Comparison of ENCODE assay signal across 8 cellular contexts in genomic region chr11:15770798-15771414, GRCh38.
DNase-seq lines count a peak whose midpoint lies in the region; ATAC-seq and TF ChIP-seq lines count a peak whose summit lies in the region.

No MANE protein-coding gene starts in this region.

- TF ChIP-seq CTCF in C4-2B (conservative IDR thresholded peaks at IDR 0.05) (peak; percentile 70), coronary artery (IDR thresholded peaks at IDR 0.05) (peak; percentile 22), mesothelial cell of epicardium (IDR thresholded peaks at IDR 0.05; ENCODE audit: unreplicated experiment) (peak; percentile 33)

- H3K27ac ChIP-seq in C4-2B (no peak overlapping the region), coronary artery (no peak overlapping the region)

- H3K4me1 Mint-ChIP-seq in mesothelial cell of epicardium, result peaks cover 66% of the 10 kb centered on the region

- peaks cover 12% of the 10 kb centered on the region for H3K9me3 Mint-ChIP-seq in mesothelial cell of epicardium

- H3K4me3 Mint-ChIP-seq in mesothelial cell of epicardium, result no peak overlapping the region

- H3K36me3 Mint-ChIP-seq in mesothelial cell of epicardium, result peaks cover 4% of the 10 kb centered on the region

- no peaks in the 10 kb centered on the region for H3K27me3 Mint-ChIP-seq in mesothelial cell of epicardium (ENCODE audit: low read depth)

- H3K27ac Mint-ChIP-seq in mesothelial cell of epicardium, result no peak overlapping the region

- no peak overlapping the region for H3K4me3 ChIP-seq in coronary artery

- DNase-seq in NCI-H1105 treated with DMSO at 0.1 percent for 48 hours (lab: John Stamatoyannopoulos, UW) (peak; percentile 33), coronary artery (ENCODE audit: low spot score) (no peak), mesothelial cell of epicardium (ENCODE audit: low spot score in 2 of 2, unreplicated experiment in 2 of 2) (no peak), T-helper 1 cell (no peak), T-helper 9 cell (no peak)
- no peak for DNase-seq in central memory CD4-positive, alpha-beta T cell

- peak; percentile 50 for ATAC-seq in GM18508 (IDR thresholded peaks at IDR 0.05; ENCODE audit: insufficient read depth, unreplicated experiment)
